8 cellular contexts compared by ENCODE assay signal in the genomic region with DNA sequence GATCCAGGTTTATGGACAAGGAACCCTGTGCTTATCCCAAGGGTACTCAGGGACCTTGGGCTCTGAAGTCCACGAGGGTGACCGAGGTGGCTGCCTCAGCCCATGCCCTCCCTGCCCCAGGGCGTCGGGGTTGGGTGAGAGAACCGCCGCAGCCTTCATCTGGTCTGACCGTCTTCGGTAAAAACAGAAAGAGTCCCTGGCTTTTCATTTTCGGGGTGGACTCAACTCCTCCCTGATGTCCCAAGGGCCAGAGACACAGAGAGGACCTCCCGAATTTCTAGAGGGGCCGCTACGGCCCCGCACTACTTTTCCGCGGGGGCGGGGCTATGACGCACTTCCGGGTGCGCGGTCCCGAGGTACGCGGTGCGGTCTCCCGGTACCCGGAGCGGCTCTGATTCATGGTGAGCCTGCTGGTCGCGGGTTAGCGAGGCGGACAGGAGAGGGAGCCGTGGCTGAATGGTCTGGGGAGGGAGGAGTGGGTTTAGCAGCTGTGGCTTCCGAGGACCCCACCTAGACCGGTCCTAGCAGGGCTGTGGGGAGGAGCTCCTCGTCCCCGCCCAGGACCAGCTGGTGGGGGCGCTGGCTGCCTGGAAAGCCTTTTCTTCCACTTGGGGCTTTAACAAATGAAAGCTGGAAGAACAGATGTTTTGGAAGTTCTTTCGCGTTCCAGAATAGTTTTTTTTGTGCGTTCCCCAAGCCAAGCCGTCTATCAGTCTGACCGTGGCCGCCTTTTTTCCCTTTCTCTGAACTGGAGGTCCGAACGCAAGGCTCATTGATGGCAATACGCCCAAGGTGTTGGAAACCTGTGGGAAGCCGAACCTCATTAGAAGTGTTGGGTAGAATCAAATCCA. TPM values are rescaled to one million over a fixed set of nuclear protein-coding genes. Genes with fewer than 3 reads are reported as not detected.
DNase-seq lines count a peak whose midpoint lies in the region; ATAC-seq and TF ChIP-seq lines count a peak whose summit lies in the region.

A gene (plus strand): TSS at position 334 of the 851 bp plus-strand sequence. CDS start 7,233 bp downstream, outside the sequence.

- no peaks in the 10 kb centered on the region for H3K27me3 Mint-ChIP-seq in Calu3 (ENCODE audit: unreplicated experiment)
- H3K27me3 Mint-ChIP-seq in activated T-cell treated with anti-CD3 and anti-CD28 coated beads, Interleukin-2, amount 50 U/mL, for 24 hours: no peaks in the 10 kb centered on the region

- H3K27me3 ChIP-seq in HUES48 (ENCODE audit: control insufficient read depth, insufficient read depth, low read length) (no peaks in the 10 kb centered on the region), esophagus (ENCODE audit: control insufficient read depth in 1 of 2, insufficient read depth in 2 of 2, low read length in 2 of 2) (no peaks in the 10 kb centered on the region), mucosa of stomach (ENCODE audit: control insufficient read depth, insufficient read depth, low read length) (no peaks in the 10 kb centered on the region)

- CTCF ChIA-PET in Calu3 (lab: Charles Lee) (interaction anchor here (0.9 kb wide), 1 partner anchor 56 kb away, joined by 3 read pairs; no protein-coding TSS in a partner anchor), OCI-LY7 (lab: Charles Lee; ENCODE audit: unreplicated experiment) (no interaction called here)

- H2AFZ ChIP-seq in OCI-LY7 (ENCODE audit: low read length): peak within 1 kb of the TSS; percentile 96

- no peaks in the 10 kb centered on the region for H4K20me1 ChIP-seq in OCI-LY7 (ENCODE audit: insufficient read depth, low read length)

- H3K4me1 ChIP-seq in HUES48 (ENCODE audit: control insufficient read depth, insufficient read depth, low read length) (no peaks in the 10 kb centered on the region), OCI-LY7 (ENCODE audit: insufficient read depth, low read length, poor library complexity, severe bottlenecking) (peaks cover 14% of the 10 kb centered on the region), esophagus (ENCODE audit: control insufficient read depth in 2 of 2, insufficient read depth in 2 of 2, low read length in 1 of 2) (no peaks in the 10 kb centered on the region), mucosa of stomach (ENCODE audit: control insufficient read depth, insufficient read depth, low read length) (peaks cover 16% of the 10 kb centered on the region)

- no peak for TF ChIP-seq CTCF in Calu3 (IDR thresholded peaks at IDR 0.05; ENCODE audit: unreplicated experiment)
- peak; percentile 63 for TF ChIP-seq CTCF in OCI-LY7 (conservative IDR thresholded peaks at IDR 0.05; ENCODE audit: low read length)

- POLR2A ChIA-PET in OCI-LY7 (lab: Charles Lee): interaction anchor here (0.9 to 1.1 kb wide), 5 partner anchors 9 to 34 kb away, joined by 3 to 5 read pairs (median 4); a partner anchor contains a TSS

- peak within 1 kb of the TSS; percentile 74 for H3K4me3 Mint-ChIP-seq in Calu3 (ENCODE audit: low read depth, unreplicated experiment)
- H3K4me3 Mint-ChIP-seq in activated T-cell treated with anti-CD3 and anti-CD28 coated beads, Interleukin-2, amount 50 U/mL, for 24 hours: peak within 1 kb of the TSS; percentile 89

- no peaks in the 10 kb centered on the region; the same call in 1 of the 2 replicates for H3K79me2 ChIP-seq in OCI-LY7 (ENCODE audit: insufficient read depth, low read depth, low read length)

- H3K36me3 ChIP-seq in HUES48 (ENCODE audit: control insufficient read depth, insufficient read depth, low read length) (peaks cover 18% of the 10 kb centered on the region), OCI-LY7 (ENCODE audit: insufficient read depth, low read length) (no peaks in the 10 kb centered on the region), esophagus (ENCODE audit: control insufficient read depth in 2 of 2, insufficient read depth in 2 of 2, low read length in 1 of 2) (no peaks in the 10 kb centered on the region), mucosa of stomach (ENCODE audit: control insufficient read depth, insufficient read depth, low read length) (no peaks in the 10 kb centered on the region)

- peak within 1 kb of the TSS; percentile 96 for H3K4me2 ChIP-seq in OCI-LY7 (ENCODE audit: low read length)

- H3K9me3 Mint-ChIP-seq in Calu3 (ENCODE audit: low read depth, unreplicated experiment): no peaks in the 10 kb centered on the region
- H3K9me3 Mint-ChIP-seq in activated T-cell treated with anti-CD3 and anti-CD28 coated beads, Interleukin-2, amount 50 U/mL, for 24 hours: no peaks in the 10 kb centered on the region

- intact Hi-C loops in Calu3 (cut with micrococcal nuclease; ENCODE audit: unreplicated experiment) (loop anchor here (5.0 kb wide), 1 partner anchor 137 kb away; no protein-coding TSS in a partner anchor), OCI-LY7 (cut with micrococcal nuclease; ENCODE audit: unreplicated experiment) (loop anchor here (1.0 to 5.0 kb wide), 4 partner anchors 32 to 137 kb away; a partner anchor contains a TSS)

- H3K9ac ChIP-seq in HUES48 (ENCODE audit: low read depth, low read length): peak within 1 kb of the TSS; percentile 67
- peak within 1 kb of the TSS; percentile 75 for H3K9ac ChIP-seq in mucosa of stomach (ENCODE audit: low read length)

- H3K36me3 Mint-ChIP-seq in Calu3 (ENCODE audit: insufficient read depth, unreplicated experiment): peaks cover 7% of the 10 kb centered on the region
- H3K36me3 Mint-ChIP-seq in activated T-cell treated with anti-CD3 and anti-CD28 coated beads, Interleukin-2, amount 50 U/mL, for 24 hours (ENCODE audit: low read depth): peaks cover 16% of the 10 kb centered on the region

- WGBS in esophagus, 2 donors: 1% methylated on average over 46 to 47 of the region's 47 CpGs

- peaks cover 7% of the 10 kb centered on the region for H3K4me1 Mint-ChIP-seq in Calu3 (ENCODE audit: low read depth, unreplicated experiment)
- peaks cover 26% of the 10 kb centered on the region for H3K4me1 Mint-ChIP-seq in activated T-cell treated with anti-CD3 and anti-CD28 coated beads, Interleukin-2, amount 50 U/mL, for 24 hours (ENCODE audit: low read depth)

- BruUV-seq in Calu3 (replicated peaks; lab: Mats Ljungman, UMichigan): TSS peak; percentile 79
- TSS peak; percentile 86 for BruUV-seq in OCI-LY7 (replicated peaks; lab: Mats Ljungman, UMichigan)

- peak within 1 kb of the TSS; percentile 63 for H3K27ac Mint-ChIP-seq in Calu3 (ENCODE audit: unreplicated experiment)
- peak within 1 kb of the TSS; percentile 96 for H3K27ac Mint-ChIP-seq in activated T-cell treated with anti-CD3 and anti-CD28 coated beads, Interleukin-2, amount 50 U/mL, for 24 hours

- H3K27ac ChIP-seq in HUES48 (ENCODE audit: low read depth, low read length): peak within 1 kb of the TSS; percentile 91
- H3K27ac ChIP-seq in OCI-LY7 (ENCODE audit: low read depth, low read length, poor library complexity, severe bottlenecking): peak within 1 kb of the TSS; percentile 56
- H3K27ac ChIP-seq in esophagus (ENCODE audit: low read depth in 2 of 2, low read length in 1 of 2): peak within 1 kb of the TSS; percentile 92 to 99

- peak; percentile 79 for ATAC-seq in GM21367 (IDR thresholded peaks at IDR 0.05; ENCODE audit: unreplicated experiment)

- peak; percentile 79 for DNase-seq in Calu3
- DNase-seq in OCI-LY7 (ENCODE audit: low spot score): peak; percentile 84
- DNase-seq in activated T-cell treated with anti-CD3 and anti-CD28 coated beads, Interleukin-2, amount 50 U/mL, for 24 hours: peak; percentile 91
- DNase-seq in stimulated activated CD8-positive, alpha-beta memory T cell treated with anti-CD3 and anti-CD28 coated beads, Interleukin-4, amount 100 ng/mL, for 48 hours: peak; percentile 91

- H3K9me3 ChIP-seq in HUES48 (ENCODE audit: control insufficient read depth, insufficient read depth, low read length): no peaks in the 10 kb centered on the region
- H3K9me3 ChIP-seq in OCI-LY7 (ENCODE audit: low read length): no peaks in the 10 kb centered on the region
- H3K9me3 ChIP-seq in esophagus (ENCODE audit: control insufficient read depth in 2 of 2, insufficient read depth in 1 of 2, low read depth in 1 of 2, low read length in 1 of 2): no peaks in the 10 kb centered on the region
- H3K9me3 ChIP-seq in mucosa of stomach (ENCODE audit: control insufficient read depth, low read length): no peaks in the 10 kb centered on the region

- H3K4me3 ChIP-seq in HUES48 (ENCODE audit: low read depth, low read length): peak within 1 kb of the TSS; percentile 82
- peak within 1 kb of the TSS; percentile 89 for H3K4me3 ChIP-seq in OCI-LY7 (ENCODE audit: low read depth, low read length, poor library complexity, severe bottlenecking)
- peak within 1 kb of the TSS; percentile 58 to 86 for H3K4me3 ChIP-seq in esophagus (ENCODE audit: low read depth in 1 of 2, low read length in 2 of 2)
- peak within 1 kb of the TSS; percentile 3 for H3K4me3 ChIP-seq in mucosa of stomach (ENCODE audit: low read length)

- H3K9me2 ChIP-seq in OCI-LY7 (ENCODE audit: insufficient read depth, low read length): no peaks in the 10 kb centered on the region

RNA-seq across cellular contexts. Expression of the gene that starts here (rescaled TPM):
- total RNA-seq in Calu3 (2022): 5.5 and 5.7 TPM in 2 replicates
- total RNA-seq in OCI-LY7 (2014; rRNA removed; shearing (Covaris generic)): 5.6 and 9.7 TPM in 2 replicates
- total RNA-seq in OCI-LY7 (2022): 7.3 and 7.5 TPM in 2 replicates
- polyA plus RNA-seq in esophagus: 1 to 10 TPM; 3.8 to 3.9 TPM

Comparison
In these comparisons a context has a peak if more than half of its experiments do, and no peak if none do; other contexts are left out.
1. Peak in every context shown above with its lines: DNase-seq, ATAC-seq, H3K4me3 ChIP-seq and H3K27ac ChIP-seq.
2. H3K4me3 ChIP-seq: peak in every context shown above with its lines; median percentile 89 in OCI-LY7; 82 in HUES48; 72 in esophagus; 3 in mucosa of stomach.